Comparison of ENCODE assay signal across 1 cellular context in genomic region chr7:27680610-27681009, GRCh38.
TF ChIP-seq lines count a peak whose summit lies in the region.

No MANE protein-coding gene starts in this region.

TF ChIP-seq in IMR-90, 13 proteins besides CTCF, POLR2A, EP300 and RAD21:
- TF ChIP-seq ELK1 (IDR thresholded peaks at IDR 0.05; ENCODE audit: borderline replicate concordance, low read depth, low read length): no peak
- no peak for TF ChIP-seq CEBPB (IDR thresholded peaks at IDR 0.05; ENCODE audit: low read depth, low read length)
